In genomic region chr3:69699183-69699582, GRCh38 we compare ENCODE assay signal across 25 cellular contexts.
"Had no signal": no experiment of that assay in that cellular context is flagged by ENCODE, and none has a peak within 500 bp of the region (broad histone marks: within the 10 kb centered on the region; RNA-seq: fewer than 3 reads in every experiment).

No MANE protein-coding gene starts in this region.

- H3K4me1 ChIP-seq: heart right ventricle, left ventricle myocardium inferior, spleen, tibial nerve, upper lobe of right lung, vagina had no signal

- DNase-seq: cortex of kidney; dorsolateral prefrontal cortex; effector CD8-positive, alpha-beta T cell; gastrocnemius medialis; heart right ventricle; hypothalamus; islet precursor cell; left cardiac atrium; left ventricle myocardium inferior; mesendoderm; naive B cell; psoas muscle; spleen; stimulated activated CD4-positive, alpha-beta T cell treated with anti-CD3 and anti-CD28 coated beads, Interleukin-15, amount 100 ng/mL, for 24 hours; stimulated activated CD4-positive, alpha-beta T cell treated with anti-CD3 and anti-CD28 coated beads, Interleukin-1b, Interleukin-23, amount 100 ng/mL, for 48 hours; stimulated activated CD4-positive, alpha-beta T cell treated with anti-CD3 and anti-CD28 coated beads, Interleukin-4, amount 100 ng/mL, for 24 hours; upper lobe of right lung had no signal

- H3K27ac ChIP-seq: dorsolateral prefrontal cortex, gastrocnemius medialis, heart right ventricle, left ventricle myocardium inferior, psoas muscle, spleen, tibial nerve, upper lobe of right lung, vagina had no signal

- H3K36me3 ChIP-seq: gastrocnemius medialis, heart right ventricle, left ventricle myocardium inferior, spleen, tibial nerve, upper lobe of right lung, vagina had no signal

- H3K4me3 ChIP-seq: dorsolateral prefrontal cortex, gastrocnemius medialis, heart right ventricle, left ventricle myocardium inferior, lung, psoas muscle, spleen, tibial nerve, upper lobe of right lung, vagina had no signal

- H3K36me3 Mint-ChIP-seq: naive B cell; stimulated activated memory B cell treated with anti-CD40 and anti-IgM and Interleukin-4, amounts not matched to agents 10 μg/mL and 1 μg/mL and 100 μg/mL, for 72 hours had no signal

- H3K27me3 Mint-ChIP-seq: stimulated activated memory B cell treated with anti-CD40 and anti-IgM and Interleukin-4, amounts not matched to agents 10 μg/mL and 1 μg/mL and 100 μg/mL, for 72 hours had no signal

- H3K27ac Mint-ChIP-seq: naive B cell; nephron; stimulated activated memory B cell treated with anti-CD40 and anti-IgM and Interleukin-4, amounts not matched to agents 10 μg/mL and 1 μg/mL and 100 μg/mL, for 72 hours; stimulated activated naive CD8-positive, alpha-beta T cell treated with anti-CD3 and anti-CD28 coated beads, Interleukin-15, Interleukin-2, amounts not matched to agents 100 ng/mL and 50 ng/mL, for 24 hours had no signal

- H3K9me3 ChIP-seq: upper lobe of right lung, vagina had no signal

- H3K4me3 Mint-ChIP-seq: naive B cell; nephron; stimulated activated memory B cell treated with anti-CD40 and anti-IgM and Interleukin-4, amounts not matched to agents 10 μg/mL and 1 μg/mL and 100 μg/mL, for 72 hours; stimulated activated naive CD8-positive, alpha-beta T cell treated with anti-CD3 and anti-CD28 coated beads, Interleukin-15, Interleukin-2, amounts not matched to agents 100 ng/mL and 50 ng/mL, for 24 hours had no signal

- H3K27me3 ChIP-seq: gastrocnemius medialis, heart right ventricle, spleen, tibial nerve, upper lobe of right lung, vagina had no signal

- H3K4me1 Mint-ChIP-seq: naive B cell; nephron; stimulated activated memory B cell treated with anti-CD40 and anti-IgM and Interleukin-4, amounts not matched to agents 10 μg/mL and 1 μg/mL and 100 μg/mL, for 72 hours had no signal

- ATAC-seq: esophagus mucosa; gastrocnemius medialis; heart right ventricle; left cardiac atrium; psoas muscle; sciatic nerve; stimulated activated memory B cell treated with anti-CD40 and anti-IgM and Interleukin-4, amounts not matched to agents 10 μg/mL and 1 μg/mL and 100 μg/mL, for 72 hours; upper lobe of right lung had no signal
